In genomic region chr9:113770396-113770795, GRCh38 we compare ENCODE assay signal across 23 cellular contexts.
DNase-seq lines count a peak whose midpoint lies in the region; FAIRE-seq and TF ChIP-seq lines count a peak whose summit lies in the region.
"Had no signal": no experiment of that assay in that cellular context is flagged by ENCODE, and none has a peak within 500 bp of the region (broad histone marks: within the 10 kb centered on the region; RNA-seq: fewer than 3 reads in every experiment).

No MANE protein-coding gene starts in this region.

- H3K79me2 ChIP-seq in endothelial cell of umbilical vein (ENCODE audit: control insufficient read depth, insufficient read depth, low read length), result no peaks in the 10 kb centered on the region

- H4K20me1 ChIP-seq in endothelial cell of umbilical vein (replicated peaks; ENCODE audit: control insufficient read depth, extremely low read depth, insufficient read depth, low read length), result no peaks in the 10 kb centered on the region

- no peak overlapping the region for H3K4me2 ChIP-seq in endothelial cell of umbilical vein (ENCODE audit: insufficient read depth, low read length)

- no peaks in the 10 kb centered on the region for H3K9me3 ChIP-seq in endothelial cell of umbilical vein (replicated peaks; ENCODE audit: control insufficient read depth, insufficient read depth, low read length)

- H3K9me1 ChIP-seq in endothelial cell of umbilical vein (replicated peaks; ENCODE audit: control insufficient read depth, extremely low read depth, insufficient read depth, low read length), result no peaks in the 10 kb centered on the region

- intact Hi-C loops in endothelial cell of umbilical vein (cut with micrococcal nuclease), result no loop called here
- intact Hi-C loops in head of caudate nucleus (cut with DNase I), result no loop called here

- peak; percentile 15 for DNase-seq in EH (ENCODE audit: low read depth)
- DNase-seq in RPMI7951 (ENCODE audit: low read depth), result peak; percentile 56
- peak; percentile 39 for DNase-seq in endothelial cell of umbilical vein (ENCODE audit: low read depth, low spot score)
- DNase-seq in foreskin fibroblast, result peak; percentile 29 to 82
- no peak for DNase-seq in erythroblast (lab: John Stamatoyannopoulos, UW)
- DNase-seq in head of caudate nucleus, result no peak
- DNase-seq in dermis blood vessel endothelial cell, result no peak
- no peak for DNase-seq in hypothalamus (lab: John Stamatoyannopoulos, UW)
- DNase-seq: 8988T, ACHN, BE2C, Calu3, DMS79 treated with DMSO at 0.1 percent for 48 hours, H7, Kasumi-1, NCI-H1694, NCI-H2171 treated with DMSO at 0.1 percent for 48 hours, NCI-H524 treated with DMSO at 0.1 percent for 48 hours, NCI-H774 had no signal

- no peaks in the 10 kb centered on the region for H3K36me3 ChIP-seq in endothelial cell of umbilical vein (ENCODE audit: control insufficient read depth in 2 of 2, extremely low read depth in 1 of 2, insufficient read depth in 2 of 2, low read length in 2 of 2)
- H3K36me3 ChIP-seq: BE2C had no signal

- no peak overlapping the region for H2AFZ ChIP-seq in endothelial cell of umbilical vein (ENCODE audit: low read depth, low read length)

- TF ChIP-seq CTCF in endothelial cell of umbilical vein (IDR thresholded peaks at IDR 0.05; ENCODE audit: extremely low read depth in 1 of 2, insufficient read depth in 1 of 2, low read depth in 1 of 2, low read length in 2 of 2), result no peak
- no peak for TF ChIP-seq CTCF in foreskin fibroblast (IDR thresholded peaks at IDR 0.05; ENCODE audit: low read depth, low read length)

- H3K4me3 ChIP-seq in endothelial cell of umbilical vein (replicated peaks in 1 of 3; ENCODE audit: insufficient read depth in 1 of 3, low read depth in 1 of 3, low read length in 3 of 3) (no peak overlapping the region), foreskin fibroblast (ENCODE audit: low read depth in 1 of 2, low read length in 2 of 2) (no peak overlapping the region)
- H3K4me3 ChIP-seq: K562 had no signal

- H3K27me3 ChIP-seq in endothelial cell of umbilical vein (ENCODE audit: control insufficient read depth in 2 of 2, insufficient read depth in 2 of 2, low read length in 2 of 2), result peaks cover 20 to 21% of the 10 kb centered on the region in 2 experiments
- H3K27me3 ChIP-seq: BE2C had no signal

- FAIRE-seq in endothelial cell of umbilical vein (lab: Jason Lieb, UNC), result no peak
- FAIRE-seq: GM18507, HepG2, K562, RCC 7860 had no signal

- H3K4me1 ChIP-seq in endothelial cell of umbilical vein (ENCODE audit: control insufficient read depth, extremely low read depth, insufficient read depth, low read length), result no peaks in the 10 kb centered on the region
- H3K4me1 ChIP-seq: BE2C had no signal

- dilution Hi-C loops in endothelial cell of umbilical vein (cut with MboI; ENCODE audit: extremely low pct_ligation_motif_present, low sequenced_read_pairs), result no loop called here

- no TSS peak for BruUV-seq in endothelial cell of umbilical vein (replicated peaks; lab: Mats Ljungman, UMichigan)

- no peak overlapping the region for H3K9ac ChIP-seq in endothelial cell of umbilical vein (replicated peaks; ENCODE audit: extremely low read depth, insufficient read depth, low read length)

- H3K27ac ChIP-seq in endothelial cell of umbilical vein (ENCODE audit: insufficient read depth, low read depth, low read length), result no peak overlapping the region

- TF ChIP-seq POLR2A in endothelial cell of umbilical vein (IDR thresholded peaks at IDR 0.05; ENCODE audit: low read depth, low read length), result no peak
- TF ChIP-seq POLR2A in erythroblast (IDR thresholded peaks at IDR 0.05; ENCODE audit: low read length), result no peak

- POLR2A ChIA-PET in endothelial cell of umbilical vein (lab: Charles Lee), result no interaction called here

- CTCF ChIA-PET in endothelial cell of umbilical vein (lab: Charles Lee), result interaction anchor here (0.9 to 2.0 kb wide), 2 partner anchors 11 to 15 kb away, joined by 3 to 7 read pairs; no protein-coding TSS in a partner anchor

TF ChIP-seq in endothelial cell of umbilical vein, 7 proteins besides CTCF, POLR2A, EP300 and RAD21:
- TF ChIP-seq EZH2 (IDR thresholded peaks at IDR 0.05; ENCODE audit: borderline replicate concordance, low read depth, low read length, severe bottlenecking), result no peak
- TF ChIP-seq JUN (IDR thresholded peaks at IDR 0.05; ENCODE audit: borderline replicate concordance, insufficient read depth, insufficient read length, low read depth), result no peak
- TF ChIP-seq MAX (IDR thresholded peaks at IDR 0.05; ENCODE audit: insufficient read depth, insufficient read length), result no peak

Comparison
In these comparisons a context has a peak if more than half of its experiments do, and no peak if none do; other contexts are left out.
1. DNase-seq: peak in EH (single experiment), RPMI7951 (single experiment), endothelial cell of umbilical vein (single experiment) and foreskin fibroblast (2 of 2); none in erythroblast (0 of 2), head of caudate nucleus (0 of 42), dermis blood vessel endothelial cell (single experiment) and hypothalamus (0 of 51).